ENCODE assay signal across 14 cellular contexts in the genomic region with DNA sequence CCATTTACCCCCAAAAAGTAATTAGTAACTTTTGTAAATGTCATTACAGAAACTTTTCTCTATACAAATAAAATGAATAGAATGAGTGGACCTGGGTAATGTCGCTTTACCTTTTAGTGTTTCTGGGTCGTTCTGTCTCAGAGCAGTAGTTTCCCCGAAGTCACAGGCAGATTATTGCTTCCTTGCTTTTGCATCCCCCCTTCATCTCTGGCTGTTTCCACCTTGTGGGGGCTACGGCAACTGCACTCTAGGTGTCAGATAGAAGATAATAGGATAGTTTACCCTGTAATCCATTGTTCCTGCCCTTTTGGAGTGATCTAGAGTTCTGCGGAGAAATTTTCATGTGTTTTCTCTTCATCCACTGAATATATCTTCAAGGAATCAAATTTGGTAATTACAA.
DNase-seq lines count a peak whose midpoint lies in the region; ATAC-seq, FAIRE-seq and TF ChIP-seq lines count a peak whose summit lies in the region.
"Had no signal": no experiment of that assay in that cellular context is flagged by ENCODE, and none has a peak within 500 bp of the region (broad histone marks: within the 10 kb centered on the region; RNA-seq: fewer than 3 reads in every experiment).

No MANE protein-coding gene starts in this region.

- H3K36me3 ChIP-seq in tibial nerve, result no peaks in the 10 kb centered on the region
- H3K36me3 ChIP-seq: BLaER1, breast epithelium had no signal

- 57 to 65% methylated on average over 5 of the region's 5 CpGs for WGBS in tibial nerve, 2 donors

- TF ChIP-seq POLR2A in GM18505 (IDR thresholded peaks at IDR 0.05; ENCODE audit: borderline replicate concordance, extremely low read depth, insufficient read depth, insufficient read length) (no peak), tibial nerve (IDR thresholded peaks at IDR 0.05) (no peak)

- no peak overlapping the region for H3K4me3 Mint-ChIP-seq in WTC11
- H3K4me3 Mint-ChIP-seq: activated CD4-positive, alpha-beta T cell treated with anti-CD3 and anti-CD28 coated beads, Interleukin-2, amount 10 ng/mL, durations not matched to agents 24 days and 14 days had no signal

- POLR2A ChIA-PET in WTC11 (lab: Charles Lee), result no interaction called here
- POLR2A ChIA-PET in GM10248 (lab: Yijun Ruan, JAX), result no interaction called here

- H3K27ac ChIP-seq in tibial nerve, result no peak overlapping the region
- H3K27ac ChIP-seq: BLaER1, breast epithelium had no signal

- H3K4me1 Mint-ChIP-seq in WTC11, result peaks cover 13% of the 10 kb centered on the region
- H3K4me1 Mint-ChIP-seq: activated CD4-positive, alpha-beta T cell treated with anti-CD3 and anti-CD28 coated beads, Interleukin-2, amount 10 ng/mL, durations not matched to agents 24 days and 14 days had no signal

- no peaks in the 10 kb centered on the region for H3K36me3 Mint-ChIP-seq in WTC11

- no peaks in the 10 kb centered on the region for H3K9me3 ChIP-seq in tibial nerve
- H3K9me3 ChIP-seq: BLaER1, breast epithelium had no signal

- H3K9me3 Mint-ChIP-seq in WTC11, result peaks cover 5% of the 10 kb centered on the region; the same call in 1 of the 2 replicates
- H3K9me3 Mint-ChIP-seq: activated CD4-positive, alpha-beta T cell treated with anti-CD3 and anti-CD28 coated beads, Interleukin-2, amount 10 ng/mL, durations not matched to agents 24 days and 14 days had no signal

- DNase-seq in D721Med (ENCODE audit: insufficient read length, low spot score) (no peak), WTC11 (ENCODE audit: low spot score) (peak; percentile 70), iPS-NIHi7 (ENCODE audit: extremely low spot score) (peak; percentile 63), left colon (no peak), GM10248 (ENCODE audit: extremely low spot score) (no peak), tibial nerve (ENCODE audit: low spot score in 2 of 2) (no peak)
- DNase-seq: activated CD4-positive, alpha-beta T cell treated with anti-CD3 and anti-CD28 coated beads, Interleukin-2, amount 10 ng/mL, durations not matched to agents 24 days and 14 days; NCI-H1417 treated with DMSO at 0.1 percent for 48 hours; retina had no signal

- H3K27me3 Mint-ChIP-seq in WTC11 (ENCODE audit: low read depth), result no peaks in the 10 kb centered on the region
- H3K27me3 Mint-ChIP-seq: activated CD4-positive, alpha-beta T cell treated with anti-CD3 and anti-CD28 coated beads, Interleukin-2, amount 10 ng/mL, durations not matched to agents 24 days and 14 days had no signal

- intact Hi-C loops in left colon (cut with DNase I, micrococcal nuclease), result no loop called here

- ATAC-seq in HG03159 (IDR thresholded peaks at IDR 0.05; ENCODE audit: unreplicated experiment) (peak; percentile 58), WTC11 (peak; percentile 99), left colon (no peak), GM18505 (IDR thresholded peaks at IDR 0.05; ENCODE audit: unreplicated experiment) (no peak)

- CTCF ChIA-PET in WTC11 (lab: Charles Lee) (no interaction called here), GM10248 (lab: Yijun Ruan, JAX) (no interaction called here)

- H3K4me1 ChIP-seq in tibial nerve, result no peaks in the 10 kb centered on the region
- H3K4me1 ChIP-seq: BLaER1, breast epithelium had no signal

- no peak for TF ChIP-seq EP300 in tibial nerve (IDR thresholded peaks at IDR 0.05)

- peak; percentile 12 for TF ChIP-seq CTCF in D721Med (IDR thresholded peaks at IDR 0.05; ENCODE audit: insufficient read depth, missing control alignments)
- peak; percentile 55 for TF ChIP-seq CTCF in WTC11 (IDR thresholded peaks at IDR 0.05)
- TF ChIP-seq CTCF in GM10248 (IDR thresholded peaks at IDR 0.05; ENCODE audit: control extremely low read depth, extremely low read depth, low read depth, missing control alignments), result no peak
- TF ChIP-seq CTCF in tibial nerve (IDR thresholded peaks at IDR 0.05), result no peak

- H3K27ac Mint-ChIP-seq in WTC11, result no peak overlapping the region
- H3K27ac Mint-ChIP-seq: activated CD4-positive, alpha-beta T cell treated with anti-CD3 and anti-CD28 coated beads, Interleukin-2, amount 10 ng/mL, durations not matched to agents 24 days and 14 days had no signal

- no peak for FAIRE-seq in D721Med (lab: Jason Lieb, UNC)
- FAIRE-seq: HTR-8/SVneo had no signal

- H3K4me3 ChIP-seq in tibial nerve, result no peak overlapping the region
- H3K4me3 ChIP-seq: BLaER1, breast epithelium had no signal

- H3K27me3 ChIP-seq in tibial nerve, result no peaks in the 10 kb centered on the region
- H3K27me3 ChIP-seq: BLaER1, breast epithelium had no signal

TF ChIP-seq in WTC11, 78 proteins besides CTCF, POLR2A, EP300 and RAD21:
- TF ChIP-seq ELF4 (CRISPR knock-in tag; IDR thresholded peaks at IDR 0.05; ENCODE audit: low read depth), result no peak
- no peak for TF ChIP-seq SMAD3 (CRISPR knock-in tag; IDR thresholded peaks at IDR 0.05; ENCODE audit: borderline replicate concordance)
- no peak for TF ChIP-seq ZNF532 (CRISPR knock-in tag; IDR thresholded peaks at IDR 0.05; ENCODE audit: borderline replicate concordance)
- no peak for TF ChIP-seq ZNF121 (CRISPR knock-in tag; IDR thresholded peaks at IDR 0.05)
- TF ChIP-seq OVOL2 (CRISPR knock-in tag; IDR thresholded peaks at IDR 0.05; ENCODE audit: borderline replicate concordance), result no peak
- TF ChIP-seq ZNF671 (CRISPR knock-in tag; IDR thresholded peaks at IDR 0.05), result no peak
- TF ChIP-seq EMX1 (CRISPR knock-in tag; IDR thresholded peaks at IDR 0.05), result no peak
- no peak for TF ChIP-seq ZNF219 (CRISPR knock-in tag; IDR thresholded peaks at IDR 0.05; ENCODE audit: borderline replicate concordance)
- no peak for TF ChIP-seq MLX (CRISPR knock-in tag; IDR thresholded peaks at IDR 0.05)
- no peak for TF ChIP-seq GRHL2 (CRISPR knock-in tag; IDR thresholded peaks at IDR 0.05; ENCODE audit: insufficient replicate concordance, severe bottlenecking)
- TF ChIP-seq CREB1 (CRISPR knock-in tag; IDR thresholded peaks at IDR 0.05), result no peak
- TF ChIP-seq ZBTB43 (CRISPR knock-in tag; IDR thresholded peaks at IDR 0.05), result no peak
- TF ChIP-seq NR2C2 (CRISPR knock-in tag; IDR thresholded peaks at IDR 0.05), result no peak
- TF ChIP-seq GTF2I (CRISPR knock-in tag; conservative IDR thresholded peaks at IDR 0.05), result no peak

Comparison
In these comparisons a context has a peak if more than half of its experiments do, and no peak if none do; other contexts are left out.
1. DNase-seq: peak in WTC11 (single experiment) and iPS-NIHi7 (single experiment); none in D721Med (single experiment), left colon (0 of 2), GM10248 (single experiment) and tibial nerve (0 of 2).
2. CTCF ChIP-seq: peak in D721Med (single experiment) and WTC11 (single experiment); none in GM10248 (single experiment) and tibial nerve (0 of 5).
3. ATAC-seq: peak in HG03159 (single experiment) and WTC11 (single experiment); none in left colon (single experiment) and GM18505 (single experiment).